Comparison of ENCODE assay signal across 8 cellular contexts in the genomic region with DNA sequence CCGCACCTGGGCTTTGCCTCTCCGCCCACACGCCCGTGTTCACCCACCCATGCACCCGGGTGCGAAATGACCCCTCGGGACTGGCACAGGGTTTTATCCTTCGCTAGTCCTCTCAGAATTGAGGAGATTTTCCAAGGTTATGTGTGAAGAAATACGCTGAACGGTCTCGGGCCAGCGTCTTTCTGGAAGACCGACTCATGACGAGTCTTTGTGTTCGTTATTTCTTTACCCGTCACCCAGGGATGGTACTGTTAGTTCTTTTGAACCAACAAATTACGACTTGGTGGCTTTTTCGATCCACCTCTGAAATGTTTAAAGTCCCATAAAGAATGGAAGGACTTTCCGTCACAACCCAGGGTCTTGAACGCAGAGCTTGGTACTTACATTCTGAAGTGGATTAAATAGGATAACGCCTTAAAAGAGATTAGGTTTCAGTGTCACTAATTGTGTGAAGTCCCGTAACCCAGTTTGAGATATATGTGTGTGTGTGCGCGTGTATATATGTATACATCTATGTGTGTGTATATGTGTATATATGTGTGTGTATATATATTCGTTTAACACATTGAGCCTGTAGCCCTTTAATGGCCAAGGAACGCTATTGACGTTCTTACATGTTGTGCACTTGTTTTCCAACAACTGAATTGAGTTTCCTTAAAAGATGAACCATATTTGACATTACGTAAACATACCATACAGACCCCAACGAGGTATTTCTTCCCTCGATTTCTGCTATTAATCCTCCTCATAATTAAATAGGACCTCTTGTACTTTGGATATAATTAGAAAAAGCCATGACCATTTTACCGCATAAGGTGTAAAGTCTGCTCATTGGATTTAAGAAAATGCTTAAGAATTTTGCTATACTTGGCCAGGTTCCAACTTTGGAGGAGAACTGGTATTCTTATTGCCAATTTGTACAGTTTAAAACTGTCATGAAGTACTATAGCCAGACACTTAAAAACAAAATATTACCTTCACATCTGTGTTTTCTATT. TPM values are rescaled to one million over a fixed set of nuclear protein-coding genes. Genes with fewer than 3 reads are reported as not detected.
A peak's percentile ranks its signal among the peaks of the same experiment; 100 is the strongest.
DNase-seq lines count a peak whose midpoint lies in the region; ATAC-seq and TF ChIP-seq lines count a peak whose summit lies in the region.

No MANE protein-coding gene starts in this region.

- in situ Hi-C loops in G401 (cut with HindIII; ENCODE audit: low sequenced_read_pairs), result no loop called here

- peak overlapping the region; percentile 92 for H3K4me3 ChIP-seq in NT2/D1 (ENCODE audit: insufficient read length, low read depth)
- H3K4me3 ChIP-seq in colonic mucosa, result peak overlapping the region; percentile 78

- no peak for TF ChIP-seq POLR2A in GM18505 (IDR thresholded peaks at IDR 0.05; ENCODE audit: borderline replicate concordance, extremely low read depth, insufficient read depth, insufficient read length)

- no peak for DNase-seq in activated naive CD4-positive, alpha-beta T cell treated with anti-CD3 and anti-CD28 coated beads, Interleukin-2, amount 10 ng/mL, durations not matched to agents 7 days and 5 days
- DNase-seq in activated naive CD4-positive, alpha-beta T cell treated with anti-CD3 and anti-CD28 coated beads, Interleukin-2, amount 50 U/mL, for 16 hours, result no peak
- DNase-seq in NT2/D1 (ENCODE audit: low read depth, low spot score) (no peak), colonic mucosa (no peak), midbrain (lab: John Stamatoyannopoulos, UW) (peak; percentile 38), G401 (ENCODE audit: low spot score) (no peak)

- H3K4me1 Mint-ChIP-seq in activated naive CD4-positive, alpha-beta T cell treated with anti-CD3 and anti-CD28 coated beads, Interleukin-2, amount 10 ng/mL, durations not matched to agents 7 days and 5 days, result peaks cover 66% of the 10 kb centered on the region

- ATAC-seq in HG03521 (IDR thresholded peaks at IDR 0.05; ENCODE audit: unreplicated experiment) (no peak), GM18505 (IDR thresholded peaks at IDR 0.05; ENCODE audit: unreplicated experiment) (no peak)

- TF ChIP-seq CTCF in colonic mucosa (IDR thresholded peaks at IDR 0.05), result no peak

- peak overlapping the region; percentile 93 for H3K9ac ChIP-seq in NT2/D1 (ENCODE audit: insufficient read length, low read depth)
- H3K9ac ChIP-seq in colonic mucosa (ENCODE audit: low read depth in 2 of 2, low read length in 2 of 2), result peak overlapping the region; percentile 93 to 97

- H3K9me3 Mint-ChIP-seq in activated naive CD4-positive, alpha-beta T cell treated with anti-CD3 and anti-CD28 coated beads, Interleukin-2, amount 10 ng/mL, durations not matched to agents 7 days and 5 days, result no peaks in the 10 kb centered on the region

- peaks cover 11% of the 10 kb centered on the region for H3K36me3 Mint-ChIP-seq in activated naive CD4-positive, alpha-beta T cell treated with anti-CD3 and anti-CD28 coated beads, Interleukin-2, amount 10 ng/mL, durations not matched to agents 7 days and 5 days

- no peaks in the 10 kb centered on the region for H3K4me1 ChIP-seq in NT2/D1 (ENCODE audit: insufficient read depth, insufficient read length)
- H3K4me1 ChIP-seq in colonic mucosa, result peaks cover 8% of the 10 kb centered on the region

- H3K27me3 ChIP-seq in NT2/D1 (ENCODE audit: insufficient read depth, insufficient read length), result no peaks in the 10 kb centered on the region
- no peaks in the 10 kb centered on the region for H3K27me3 ChIP-seq in colonic mucosa

- no peaks in the 10 kb centered on the region for H3K27me3 Mint-ChIP-seq in activated naive CD4-positive, alpha-beta T cell treated with anti-CD3 and anti-CD28 coated beads, Interleukin-2, amount 10 ng/mL, durations not matched to agents 7 days and 5 days

- H3K4me3 Mint-ChIP-seq in activated naive CD4-positive, alpha-beta T cell treated with anti-CD3 and anti-CD28 coated beads, Interleukin-2, amount 10 ng/mL, durations not matched to agents 7 days and 5 days, result peak overlapping the region; percentile 96

- H3K36me3 ChIP-seq in NT2/D1 (ENCODE audit: insufficient read depth, insufficient read length, low read length) (peaks cover 22% of the 10 kb centered on the region), colonic mucosa (no peaks in the 10 kb centered on the region)

- H3K27ac ChIP-seq in colonic mucosa, result peak overlapping the region; percentile 91

- H3K27ac Mint-ChIP-seq in activated naive CD4-positive, alpha-beta T cell treated with anti-CD3 and anti-CD28 coated beads, Interleukin-2, amount 10 ng/mL, durations not matched to agents 7 days and 5 days, result peak overlapping the region; percentile 97

- CTCF ChIA-PET in activated naive CD4-positive, alpha-beta T cell treated with anti-CD3 and anti-CD28 coated beads, Interleukin-2, amount 10 ng/mL, durations not matched to agents 7 days and 5 days (lab: Charles Lee), result interaction anchor here (0.9 to 1.1 kb wide), 2 partner anchors 26 to 103 kb away, joined by 3 read pairs; no protein-coding TSS in a partner anchor

- H3K9me3 ChIP-seq in NT2/D1 (ENCODE audit: insufficient read depth, low read length), result no peaks in the 10 kb centered on the region
- no peaks in the 10 kb centered on the region for H3K9me3 ChIP-seq in colonic mucosa

- intact Hi-C loops in colonic mucosa (cut with DNase I), result no loop called here

RNA-seq across cellular contexts. Expression of a gene that starts 0.9 kb away (rescaled TPM):
- 10 to 100 TPM; 49.6 to 64.2 TPM for total RNA-seq in colonic mucosa
- total RNA-seq in G401 (2014; rRNA removed; shearing (Covaris generic)), result 114 and 136 TPM in 2 replicates
